In genomic region chr2:200847268-200847667, GRCh38 we compare ENCODE assay signal across 22 cellular contexts.
"Had no signal": no experiment of that assay in that cellular context is flagged by ENCODE, and none has a peak within 500 bp of the region (broad histone marks: within the 10 kb centered on the region; RNA-seq: fewer than 3 reads in every experiment).

No MANE protein-coding gene starts in this region.

- H3K27ac ChIP-seq: brain microvascular endothelial cell, cardiac muscle cell, KMS-11, Peyer's patch, RWPE1, SJCRH30 had no signal

- H3K4me1 ChIP-seq: Peyer's patch, SJCRH30 had no signal

- H3K4me3 ChIP-seq: cardiac muscle cell, Peyer's patch, SJCRH30 had no signal

- H3K9ac ChIP-seq: KMS-11, SK-N-SH had no signal

- H3K27me3 ChIP-seq: brain microvascular endothelial cell, cardiac muscle cell, Peyer's patch, SJCRH30 had no signal

- H3K4me2 ChIP-seq: KMS-11, SK-N-SH had no signal

- DNase-seq: activated CD4-positive, alpha-beta T cell treated with anti-CD3 and anti-CD28 coated beads for 48 hours; activated CD4-positive, alpha-beta T cell treated with anti-CD3 and anti-CD28 coated beads, Interleukin-2, amount 50 U/mL, for 4 hours; activated CD4-positive, CD25-positive, alpha-beta regulatory T cell treated with anti-CD3 and anti-CD28 coated beads, Interleukin-2, amount 50 U/mL, for 72 hours; activated CD8-positive, alpha-beta memory T cell treated with anti-CD3 and anti-CD28 coated beads for 24 hours; activated effector memory CD4-positive, alpha-beta T cell treated with anti-CD3 and anti-CD28 coated beads, Interleukin-2, amount 50 U/mL, for 16 hours; activated naive CD4-positive, alpha-beta T cell treated with Interleukin-2 at 50 U/mL for 16 hours; activated T-cell treated with anti-CD3 and anti-CD28 coated beads, Interleukin-2, amount 50 U/mL, for 1 hour; brain microvascular endothelial cell; NCI-H1048; NCI-H1694; NCI-H2029; NCI-H345; NCI-H510A; NCI-H526 treated with DMSO at 0.1 percent for 48 hours; NCI-H82; Peyer's patch; Right ventricle myocardium superior; SJCRH30; SK-N-SH had no signal

- H3K9me3 ChIP-seq: Peyer's patch, SJCRH30, SK-N-SH had no signal
